ENCODE assay signal across 1 cellular context in genomic region chr6:33313105-33313708, GRCh38.
TF ChIP-seq lines count a peak whose summit lies in the region.

No MANE protein-coding gene starts in this region.

TF ChIP-seq in HepG2, 621 proteins besides CTCF, POLR2A, EP300 and RAD21 (continues in another document):
- 0 out of 2 replicates have a peak, but pooled peaks have one; percentile 11 for TF ChIP-seq ZNF746 (CRISPR knock-in tag; IDR thresholded peaks at IDR 0.05)
- no peak for TF ChIP-seq ATF2 (CRISPR knock-in tag; IDR thresholded peaks at IDR 0.05)
- no peak for TF ChIP-seq ZBTB40 (IDR thresholded peaks at IDR 0.05)
- no peak for TF ChIP-seq ZBTB40 (CRISPR knock-in tag; IDR thresholded peaks at IDR 0.05)
- TF ChIP-seq SOX13 (IDR thresholded peaks at IDR 0.05) = no peak
- no peak for TF ChIP-seq SOX13 (CRISPR knock-in tag; conservative IDR thresholded peaks at IDR 0.05 in 1 of 2, IDR thresholded peaks at IDR 0.05 in 1 of 2)
- 0 out of 2 replicates have a peak, but pooled peaks have one; percentile 17 for TF ChIP-seq MEF2D (CRISPR knock-in tag; IDR thresholded peaks at IDR 0.05)
- TF ChIP-seq ASH2L (IDR thresholded peaks at IDR 0.05; ENCODE audit: insufficient read length, low read depth, low read length) = no peak
- peak; percentile 66; the same call in 1 of the 2 replicates for TF ChIP-seq ZNF234 (CRISPR knock-in tag; conservative IDR thresholded peaks at IDR 0.05)
- TF ChIP-seq GMEB1 (CRISPR knock-in tag; IDR thresholded peaks at IDR 0.05; ENCODE audit: borderline replicate concordance) = peak; percentile 0; the same call in 1 of the 2 replicates
- TF ChIP-seq ARID5B (CRISPR knock-in tag; IDR thresholded peaks at IDR 0.05) = 0 out of 2 replicates have a peak, but pooled peaks have one; percentile 4
- TF ChIP-seq MAX (IDR thresholded peaks at IDR 0.05) = no peak
- no peak for TF ChIP-seq PRMT3 (CRISPR knock-in tag; IDR thresholded peaks at IDR 0.05; ENCODE audit: borderline replicate concordance, low read depth)
- no peak for TF ChIP-seq ARNT2 (CRISPR knock-in tag; IDR thresholded peaks at IDR 0.05; ENCODE audit: low read depth)
- peak; percentile 35 for TF ChIP-seq ZNF501 (CRISPR knock-in tag; IDR thresholded peaks at IDR 0.05)
- TF ChIP-seq ZBTB33 (CRISPR knock-in tag; IDR thresholded peaks at IDR 0.05) = 0 out of 2 replicates have a peak, but pooled peaks have one; percentile 9
- TF ChIP-seq NFATC3 (CRISPR knock-in tag; IDR thresholded peaks at IDR 0.05) = 0 out of 2 replicates have a peak, but pooled peaks have one; percentile 39
- TF ChIP-seq DPF2 (CRISPR knock-in tag; IDR thresholded peaks at IDR 0.05; ENCODE audit: borderline replicate concordance, low read depth) = no peak
- TF ChIP-seq FOXC1 (CRISPR knock-in tag; IDR thresholded peaks at IDR 0.05; ENCODE audit: borderline replicate concordance) = no peak
- no peak for TF ChIP-seq ZNF616 (CRISPR knock-in tag; IDR thresholded peaks at IDR 0.05; ENCODE audit: low read depth)
- TF ChIP-seq ZNF737 (CRISPR knock-in tag; IDR thresholded peaks at IDR 0.05; ENCODE audit: borderline replicate concordance) = no peak
- TF ChIP-seq ZNF510 (CRISPR knock-in tag; IDR thresholded peaks at IDR 0.05; ENCODE audit: low read depth) = no peak
- TF ChIP-seq ZNF784 (CRISPR knock-in tag; IDR thresholded peaks at IDR 0.05; ENCODE audit: borderline replicate concordance) = peak; percentile 79; the same call in 1 of the 2 replicates
- no peak for TF ChIP-seq HOXA9 (CRISPR knock-in tag; IDR thresholded peaks at IDR 0.05; ENCODE audit: borderline replicate concordance)
- TF ChIP-seq HIVEP1 (CRISPR knock-in tag; IDR thresholded peaks at IDR 0.05) = no peak; the same call in 1 of the 2 replicates
- 0 out of 2 replicates have a peak, but pooled peaks have one; percentile 29 for TF ChIP-seq ZNF274 (CRISPR knock-in tag; IDR thresholded peaks at IDR 0.05)
- no peak for TF ChIP-seq ZNF530 (CRISPR knock-in tag; IDR thresholded peaks at IDR 0.05; ENCODE audit: low read depth)
- no peak for TF ChIP-seq SATB2 (CRISPR knock-in tag; IDR thresholded peaks at IDR 0.05)
- no peak for TF ChIP-seq ZNF17 (CRISPR knock-in tag; IDR thresholded peaks at IDR 0.05)
- TF ChIP-seq STAT6 (CRISPR knock-in tag; IDR thresholded peaks at IDR 0.05; ENCODE audit: borderline replicate concordance) = 0 out of 2 replicates have a peak, but pooled peaks have one; percentile 49
- TF ChIP-seq MLLT10 (CRISPR knock-in tag; IDR thresholded peaks at IDR 0.05) = no peak
- TF ChIP-seq STAT5B (CRISPR knock-in tag; IDR thresholded peaks at IDR 0.05) = no peak
- no peak for TF ChIP-seq IRX3 (CRISPR knock-in tag; IDR thresholded peaks at IDR 0.05; ENCODE audit: borderline replicate concordance, low read depth)
- 0 out of 2 replicates have a peak, but pooled peaks have one; percentile 2 for TF ChIP-seq ZNF552 (CRISPR knock-in tag; IDR thresholded peaks at IDR 0.05; ENCODE audit: borderline replicate concordance)
